ENCODE assay signal across 1 cellular context in genomic region chr16:57609541-57610401, GRCh38.
TF ChIP-seq lines count a peak whose summit lies in the region.

No MANE protein-coding gene starts in this region.

TF ChIP-seq in HepG2, 621 proteins besides CTCF, POLR2A, EP300 and RAD21:
- TF ChIP-seq STAG1 (CRISPR knock-in tag; IDR thresholded peaks at IDR 0.05) (0 out of 2 replicates have a peak, but pooled peaks have one; percentile 9), ZBTB33 (CRISPR knock-in tag; IDR thresholded peaks at IDR 0.05) (peak; percentile 85; the same call in 1 of the 2 replicates), GATAD1 (CRISPR knock-in tag; IDR thresholded peaks at IDR 0.05) (no peak), CBX5 (CRISPR knock-in tag; IDR thresholded peaks at IDR 0.05; ENCODE audit: borderline replicate concordance) (0 out of 2 replicates have a peak, but pooled peaks have one; percentile 13)
